1 cellular context compared by ENCODE assay signal in the genomic region with DNA sequence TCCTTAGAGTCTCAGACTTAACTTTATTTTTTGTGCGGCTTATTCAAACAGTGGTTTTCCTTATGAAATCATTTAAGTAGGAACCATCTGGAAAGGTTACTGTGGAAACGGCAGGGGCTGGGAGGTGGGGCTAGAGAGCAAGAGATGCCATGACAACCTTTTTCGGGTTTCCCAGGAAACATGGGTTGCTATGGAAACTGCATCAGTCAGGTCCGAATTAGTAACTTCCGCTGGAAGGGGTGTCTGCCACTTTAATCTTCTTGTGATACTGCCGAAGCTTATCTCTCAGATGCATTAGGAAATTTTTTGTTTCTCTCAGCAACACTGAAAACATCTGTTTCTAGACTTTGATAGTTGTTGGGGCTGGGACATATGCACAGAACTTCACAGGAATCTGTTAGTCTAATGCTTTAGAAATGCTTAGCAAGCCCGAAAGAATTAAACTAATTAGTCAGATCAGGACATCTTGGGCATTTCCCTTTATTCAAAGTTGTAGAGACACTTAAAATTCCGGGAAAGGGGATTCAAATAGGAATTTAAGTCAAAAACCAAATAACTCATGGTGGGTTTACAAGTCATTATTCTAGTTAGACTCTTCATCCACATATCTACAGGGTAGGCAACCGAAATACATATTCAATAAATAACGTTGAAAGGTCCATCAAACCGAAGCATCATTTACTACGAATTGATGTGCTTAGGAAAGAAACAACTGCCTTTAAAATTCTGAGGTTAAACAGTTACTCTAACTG.
A peak's percentile ranks its signal among the peaks of the same experiment; 100 is the strongest.
TF ChIP-seq lines count a peak whose summit lies in the region.

No MANE protein-coding gene starts in this region.

TF ChIP-seq in K562, 482 proteins besides CTCF, POLR2A, EP300 and RAD21 (continued from another document):
- TF ChIP-seq, protein P1, sequence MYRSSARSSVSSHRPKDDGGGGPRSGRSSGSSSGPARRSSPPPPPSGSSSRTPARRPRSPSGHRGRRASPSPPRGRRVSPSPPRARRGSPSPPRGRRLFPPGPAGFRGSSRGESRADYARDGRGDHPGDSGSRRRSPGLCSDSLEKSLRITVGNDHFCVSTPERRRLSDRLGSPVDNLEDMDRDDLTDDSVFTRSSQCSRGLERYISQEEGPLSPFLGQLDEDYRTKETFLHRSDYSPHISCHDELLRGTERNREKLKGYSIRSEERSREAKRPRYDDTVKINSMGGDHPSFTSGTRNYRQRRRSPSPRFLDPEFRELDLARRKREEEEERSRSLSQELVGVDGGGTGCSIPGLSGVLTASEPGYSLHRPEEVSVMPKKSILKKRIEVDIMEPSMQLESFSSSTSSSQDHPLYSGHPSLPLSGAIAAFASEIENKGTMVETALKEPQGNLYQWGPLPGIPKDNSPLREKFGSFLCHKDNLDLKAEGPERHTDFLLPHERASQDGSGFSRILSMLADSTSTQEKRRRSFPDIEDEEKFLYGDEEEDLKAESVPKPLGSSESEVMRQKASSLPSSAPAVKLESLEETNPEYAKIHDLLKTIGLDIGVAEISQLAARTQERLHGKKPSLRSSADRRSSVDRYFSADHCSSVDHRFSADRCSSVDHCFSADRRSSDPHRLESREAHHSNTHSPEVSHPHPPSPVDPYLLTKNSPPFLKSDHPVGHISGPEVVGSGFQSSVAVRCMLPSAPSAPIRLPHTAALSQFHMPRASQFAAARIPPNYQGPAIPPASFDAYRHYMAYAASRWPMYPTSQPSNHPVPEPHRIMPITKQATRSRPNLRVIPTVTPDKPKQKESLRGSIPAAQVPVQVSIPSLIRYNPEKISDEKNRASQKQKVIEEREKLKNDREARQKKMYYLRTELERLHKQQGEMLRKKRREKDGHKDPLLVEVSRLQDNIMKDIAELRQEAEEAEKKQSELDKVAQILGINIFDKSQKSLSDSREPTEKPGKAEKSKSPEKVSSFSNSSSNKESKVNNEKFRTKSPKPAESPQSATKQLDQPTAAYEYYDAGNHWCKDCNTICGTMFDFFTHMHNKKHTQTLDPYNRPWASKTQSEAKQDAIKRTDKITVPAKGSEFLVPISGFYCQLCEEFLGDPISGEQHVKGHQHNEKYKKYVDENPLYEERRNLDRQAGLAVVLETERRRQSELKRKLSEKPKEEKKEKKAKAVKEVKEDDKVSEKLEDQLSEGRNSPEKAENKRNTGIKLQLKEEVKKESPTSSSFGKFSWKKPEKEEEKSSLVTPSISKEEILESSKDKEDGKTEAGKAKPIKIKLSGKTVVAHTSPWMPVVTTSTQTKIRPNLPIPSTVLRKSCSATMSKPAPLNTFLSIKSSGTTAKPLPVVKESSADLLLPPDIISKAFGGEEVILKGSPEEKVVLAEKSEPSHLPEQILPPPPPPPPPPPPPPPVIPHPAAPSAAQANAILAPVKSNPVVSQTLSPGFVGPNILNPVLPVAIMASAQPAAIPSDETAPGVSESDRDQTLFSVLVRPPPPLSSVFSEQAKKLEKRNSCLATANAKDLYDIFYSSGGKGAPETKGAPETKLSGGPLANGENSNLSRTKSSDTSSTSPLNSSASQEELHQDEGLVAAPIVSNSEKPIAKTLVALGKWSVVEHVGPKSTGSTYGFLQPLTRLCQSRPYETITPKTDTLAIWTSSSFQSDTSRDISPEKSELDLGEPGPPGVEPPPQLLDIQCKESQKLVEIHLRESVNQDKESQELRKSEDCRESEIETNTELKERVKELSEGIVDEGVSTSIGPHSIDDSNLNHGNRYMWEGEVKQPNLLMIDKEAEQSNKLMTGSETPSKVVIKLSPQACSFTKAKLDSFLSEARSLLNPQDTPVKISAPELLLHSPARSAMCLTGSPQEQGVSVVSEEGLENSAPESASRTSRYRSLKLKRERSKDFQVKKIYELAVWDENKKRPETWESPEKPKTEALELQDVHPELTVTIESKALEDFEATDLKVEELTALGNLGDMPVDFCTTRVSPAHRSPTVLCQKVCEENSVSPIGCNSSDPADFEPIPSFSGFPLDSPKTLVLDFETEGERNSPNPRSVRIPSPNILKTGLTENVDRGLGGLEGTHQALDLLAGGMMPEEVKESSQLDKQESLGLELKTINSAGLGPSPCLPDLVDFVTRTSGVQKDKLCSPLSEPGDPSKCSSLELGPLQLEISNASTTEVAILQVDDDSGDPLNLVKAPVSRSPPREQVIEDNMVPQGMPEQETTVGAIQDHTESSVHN (IDR thresholded peaks at IDR 0.05; ENCODE audit: borderline replicate concordance in 1 of 2, low read depth in 1 of 2) = no peak
- TF ChIP-seq, protein P2, sequence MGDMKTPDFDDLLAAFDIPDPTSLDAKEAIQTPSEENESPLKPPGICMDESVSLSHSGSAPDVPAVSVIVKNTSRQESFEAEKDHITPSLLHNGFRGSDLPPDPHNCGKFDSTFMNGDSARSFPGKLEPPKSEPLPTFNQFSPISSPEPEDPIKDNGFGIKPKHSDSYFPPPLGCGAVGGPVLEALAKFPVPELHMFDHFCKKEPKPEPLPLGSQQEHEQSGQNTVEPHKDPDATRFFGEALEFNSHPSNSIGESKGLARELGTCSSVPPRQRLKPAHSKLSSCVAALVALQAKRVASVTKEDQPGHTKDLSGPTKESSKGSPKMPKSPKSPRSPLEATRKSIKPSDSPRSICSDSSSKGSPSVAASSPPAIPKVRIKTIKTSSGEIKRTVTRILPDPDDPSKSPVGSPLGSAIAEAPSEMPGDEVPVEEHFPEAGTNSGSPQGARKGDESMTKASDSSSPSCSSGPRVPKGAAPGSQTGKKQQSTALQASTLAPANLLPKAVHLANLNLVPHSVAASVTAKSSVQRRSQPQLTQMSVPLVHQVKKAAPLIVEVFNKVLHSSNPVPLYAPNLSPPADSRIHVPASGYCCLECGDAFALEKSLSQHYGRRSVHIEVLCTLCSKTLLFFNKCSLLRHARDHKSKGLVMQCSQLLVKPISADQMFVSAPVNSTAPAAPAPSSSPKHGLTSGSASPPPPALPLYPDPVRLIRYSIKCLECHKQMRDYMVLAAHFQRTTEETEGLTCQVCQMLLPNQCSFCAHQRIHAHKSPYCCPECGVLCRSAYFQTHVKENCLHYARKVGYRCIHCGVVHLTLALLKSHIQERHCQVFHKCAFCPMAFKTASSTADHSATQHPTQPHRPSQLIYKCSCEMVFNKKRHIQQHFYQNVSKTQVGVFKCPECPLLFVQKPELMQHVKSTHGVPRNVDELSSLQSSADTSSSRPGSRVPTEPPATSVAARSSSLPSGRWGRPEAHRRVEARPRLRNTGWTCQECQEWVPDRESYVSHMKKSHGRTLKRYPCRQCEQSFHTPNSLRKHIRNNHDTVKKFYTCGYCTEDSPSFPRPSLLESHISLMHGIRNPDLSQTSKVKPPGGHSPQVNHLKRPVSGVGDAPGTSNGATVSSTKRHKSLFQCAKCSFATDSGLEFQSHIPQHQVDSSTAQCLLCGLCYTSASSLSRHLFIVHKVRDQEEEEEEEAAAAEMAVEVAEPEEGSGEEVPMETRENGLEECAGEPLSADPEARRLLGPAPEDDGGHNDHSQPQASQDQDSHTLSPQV (IDR thresholded peaks at IDR 0.05) = no peak
- TF ChIP-seq, protein P3, sequence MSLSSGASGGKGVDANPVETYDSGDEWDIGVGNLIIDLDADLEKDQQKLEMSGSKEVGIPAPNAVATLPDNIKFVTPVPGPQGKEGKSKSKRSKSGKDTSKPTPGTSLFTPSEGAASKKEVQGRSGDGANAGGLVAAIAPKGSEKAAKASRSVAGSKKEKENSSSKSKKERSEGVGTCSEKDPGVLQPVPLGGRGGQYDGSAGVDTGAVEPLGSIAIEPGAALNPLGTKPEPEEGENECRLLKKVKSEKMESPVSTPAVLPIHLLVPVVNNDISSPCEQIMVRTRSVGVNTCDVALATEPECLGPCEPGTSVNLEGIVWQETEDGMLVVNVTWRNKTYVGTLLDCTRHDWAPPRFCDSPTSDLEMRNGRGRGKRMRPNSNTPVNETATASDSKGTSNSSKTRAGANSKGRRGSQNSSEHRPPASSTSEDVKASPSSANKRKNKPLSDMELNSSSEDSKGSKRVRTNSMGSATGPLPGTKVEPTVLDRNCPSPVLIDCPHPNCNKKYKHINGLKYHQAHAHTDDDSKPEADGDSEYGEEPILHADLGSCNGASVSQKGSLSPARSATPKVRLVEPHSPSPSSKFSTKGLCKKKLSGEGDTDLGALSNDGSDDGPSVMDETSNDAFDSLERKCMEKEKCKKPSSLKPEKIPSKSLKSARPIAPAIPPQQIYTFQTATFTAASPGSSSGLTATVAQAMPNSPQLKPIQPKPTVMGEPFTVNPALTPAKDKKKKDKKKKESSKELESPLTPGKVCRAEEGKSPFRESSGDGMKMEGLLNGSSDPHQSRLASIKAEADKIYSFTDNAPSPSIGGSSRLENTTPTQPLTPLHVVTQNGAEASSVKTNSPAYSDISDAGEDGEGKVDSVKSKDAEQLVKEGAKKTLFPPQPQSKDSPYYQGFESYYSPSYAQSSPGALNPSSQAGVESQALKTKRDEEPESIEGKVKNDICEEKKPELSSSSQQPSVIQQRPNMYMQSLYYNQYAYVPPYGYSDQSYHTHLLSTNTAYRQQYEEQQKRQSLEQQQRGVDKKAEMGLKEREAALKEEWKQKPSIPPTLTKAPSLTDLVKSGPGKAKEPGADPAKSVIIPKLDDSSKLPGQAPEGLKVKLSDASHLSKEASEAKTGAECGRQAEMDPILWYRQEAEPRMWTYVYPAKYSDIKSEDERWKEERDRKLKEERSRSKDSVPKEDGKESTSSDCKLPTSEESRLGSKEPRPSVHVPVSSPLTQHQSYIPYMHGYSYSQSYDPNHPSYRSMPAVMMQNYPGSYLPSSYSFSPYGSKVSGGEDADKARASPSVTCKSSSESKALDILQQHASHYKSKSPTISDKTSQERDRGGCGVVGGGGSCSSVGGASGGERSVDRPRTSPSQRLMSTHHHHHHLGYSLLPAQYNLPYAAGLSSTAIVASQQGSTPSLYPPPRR (CRISPR knock-in tag; IDR thresholded peaks at IDR 0.05; ENCODE audit: borderline replicate concordance) = no peak
- TF ChIP-seq CSDE1 (IDR thresholded peaks at IDR 0.05) = peak in 1 of 2 experiments; percentile 63; a peak in 1 of 4 replicates
- TF ChIP-seq ELF2 (CRISPR knock-in tag; IDR thresholded peaks at IDR 0.05) = no peak
- TF ChIP-seq ZEB2 (IDR thresholded peaks at IDR 0.05) = no peak
- TF ChIP-seq ZNF23 (CRISPR knock-in tag; IDR thresholded peaks at IDR 0.05) = no peak
- no peak for TF ChIP-seq FOXP1 (CRISPR knock-in tag; IDR thresholded peaks at IDR 0.05)
